10 cellular contexts compared by ENCODE assay signal in genomic region chr4:54062392-54062791, GRCh38. TPM values are rescaled to one million over a fixed set of nuclear protein-coding genes. Genes with fewer than 3 reads are reported as not detected.
A peak's percentile ranks its signal among the peaks of the same experiment; 100 is the strongest.
DNase-seq lines count a peak whose midpoint lies in the region; ATAC-seq, FAIRE-seq and TF ChIP-seq lines count a peak whose summit lies in the region.
"Had no signal": no experiment of that assay in that cellular context is flagged by ENCODE, and none has a peak within 500 bp of the region (broad histone marks: within the 10 kb centered on the region; RNA-seq: fewer than 3 reads in every experiment).

No MANE protein-coding gene starts in this region.

- peaks cover 54% of the 10 kb centered on the region for H3K79me2 ChIP-seq in GM12878 (ENCODE audit: control insufficient read depth, insufficient read depth, low read length)

- H2AFZ ChIP-seq in GM12878 (ENCODE audit: control insufficient read depth, low read depth, low read length) (no peak overlapping the region), mesenchymal stem cell (ENCODE audit: low read depth, low read length) (no peak overlapping the region)

- SMC1A ChIA-PET in GM12878 (lab: Charles Lee; ENCODE audit: uncharacterized antibody, unreplicated experiment) = interaction anchor here (0.8 to 1.2 kb wide), 4 partner anchors 26 to 55 kb away, joined by 3 to 4 read pairs (median 4); no protein-coding TSS in a partner anchor

- H4K20me1 ChIP-seq in GM12878 (ENCODE audit: control insufficient read depth, insufficient read depth) = no peaks in the 10 kb centered on the region

- no peak for TF ChIP-seq EP300 in GM12878 (IDR thresholded peaks at IDR 0.05; ENCODE audit: borderline replicate concordance in 1 of 2, control insufficient read depth in 1 of 2, low read depth in 2 of 2, low read length in 2 of 2)

- H4K8ac ChIP-seq in mesenchymal stem cell (ENCODE audit: low read length) = no peak overlapping the region

- TF ChIP-seq CTCF in GM12878 (IDR thresholded peaks at IDR 0.05 in 2 of 3, conservative IDR thresholded peaks at IDR 0.05 in 1 of 3; ENCODE audit: control insufficient read depth in 2 of 3, extremely low read depth in 1 of 3, insufficient read depth in 1 of 3, low read depth in 3 of 3, low read length in 3 of 3) (no peak), type B pancreatic cell (conservative IDR thresholded peaks at IDR 0.05) (no peak)

- H3K23ac ChIP-seq in mesenchymal stem cell (ENCODE audit: low read length in 2 of 2) = no peak overlapping the region

- H3K9ac ChIP-seq in GM12878 (ENCODE audit: control insufficient read depth, insufficient read depth, low read length) = peak overlapping the region; percentile 84; the same call in 1 of the 2 replicates
- peak overlapping the region; percentile 100 for H3K9ac ChIP-seq in mesenchymal stem cell (ENCODE audit: low read length)

- H3K27me3 ChIP-seq in GM12878 (replicated peaks in 1 of 2; ENCODE audit: control insufficient read depth in 2 of 2, insufficient read depth in 2 of 2, low read length in 1 of 2) (no peaks in the 10 kb centered on the region), mesenchymal stem cell (ENCODE audit: control insufficient read depth in 1 of 2, insufficient read depth in 1 of 2, low read length in 2 of 2) (no peaks in the 10 kb centered on the region)

- H3K4me1 ChIP-seq in GM12878 (ENCODE audit: control insufficient read depth, insufficient read depth, low read length) (peaks cover 6% of the 10 kb centered on the region; the same call in 1 of the 2 replicates), mesenchymal stem cell (ENCODE audit: control insufficient read depth, insufficient read depth, low read depth, low read length) (peaks cover 8% of the 10 kb centered on the region)

- H3K79me1 ChIP-seq in mesenchymal stem cell (replicated peaks; ENCODE audit: low read length, poor library complexity, severe bottlenecking) = no peaks in the 10 kb centered on the region

- peak overlapping the region; percentile 91 for H3K4me3 Mint-ChIP-seq in activated naive CD4-positive, alpha-beta T cell treated with anti-CD3 and anti-CD28 coated beads, Interleukin-2, amount 10 ng/mL, durations not matched to agents 7 days and 5 days
- H3K4me3 Mint-ChIP-seq in type B pancreatic cell = peak overlapping the region; percentile 95

- H3K9me3 Mint-ChIP-seq in activated naive CD4-positive, alpha-beta T cell treated with anti-CD3 and anti-CD28 coated beads, Interleukin-2, amount 10 ng/mL, durations not matched to agents 7 days and 5 days = no peaks in the 10 kb centered on the region
- H3K9me3 Mint-ChIP-seq in activated naive CD4-positive, alpha-beta T cell treated with anti-CD3 and anti-CD28 coated beads, Interleukin-2, amount 50 U/mL, for 72 hours = no peaks in the 10 kb centered on the region
- no peaks in the 10 kb centered on the region for H3K9me3 Mint-ChIP-seq in type B pancreatic cell

- H2BK5ac ChIP-seq in mesenchymal stem cell (ENCODE audit: low read depth, low read length, poor library complexity, severe bottlenecking) = no peak overlapping the region

- intact Hi-C loops in GM12878 (cut with micrococcal nuclease; ENCODE audit: unreplicated experiment) = loop anchor here (10.0 kb wide), 2 partner anchors 358 to 1348 kb away; no protein-coding TSS in a partner anchor

- no peak for FAIRE-seq in GM12878 (lab: Jason Lieb, UNC)

- peaks cover 27% of the 10 kb centered on the region for H3K36me3 Mint-ChIP-seq in activated naive CD4-positive, alpha-beta T cell treated with anti-CD3 and anti-CD28 coated beads, Interleukin-2, amount 10 ng/mL, durations not matched to agents 7 days and 5 days
- peaks cover 0 to 9% of the 10 kb centered on the region in 2 donors for H3K36me3 Mint-ChIP-seq in activated naive CD4-positive, alpha-beta T cell treated with anti-CD3 and anti-CD28 coated beads, Interleukin-2, amount 50 U/mL, for 72 hours
- no peaks in the 10 kb centered on the region for H3K36me3 Mint-ChIP-seq in type B pancreatic cell

- no peak overlapping the region for H2AK5ac ChIP-seq in mesenchymal stem cell (ENCODE audit: low read length, severe bottlenecking)

- no peak overlapping the region for H2BK15ac ChIP-seq in mesenchymal stem cell (ENCODE audit: low read depth, poor library complexity, severe bottlenecking)

- no peak overlapping the region for H2BK120ac ChIP-seq in mesenchymal stem cell (ENCODE audit: low read depth, low read length)

- no peak overlapping the region for H4K91ac ChIP-seq in mesenchymal stem cell (ENCODE audit: low read length)

- H3K36me3 ChIP-seq in GM12878 (ENCODE audit: control insufficient read depth in 2 of 2, insufficient read depth in 2 of 2, low read length in 1 of 2) (no peaks in the 10 kb centered on the region), mesenchymal stem cell (ENCODE audit: control insufficient read depth in 1 of 2, insufficient read depth in 2 of 2, low read depth in 1 of 2, low read length in 2 of 2) (peaks cover 0 to 7% of the 10 kb centered on the region in 2 experiments)

- H3K4ac ChIP-seq in mesenchymal stem cell (ENCODE audit: low read depth in 1 of 2, low read length in 2 of 2) = no peak overlapping the region

- H3K27ac ChIP-seq in GM12878 (ENCODE audit: control insufficient read depth, insufficient read depth) = no peak overlapping the region
- H3K27ac ChIP-seq in mesenchymal stem cell (ENCODE audit: low read length, poor library complexity, severe bottlenecking) = no peak overlapping the region

- no peak overlapping the region for H3K18ac ChIP-seq in mesenchymal stem cell (ENCODE audit: low read depth in 1 of 2, low read length in 2 of 2)

- peak overlapping the region; percentile 98 for H3K27ac Mint-ChIP-seq in activated naive CD4-positive, alpha-beta T cell treated with anti-CD3 and anti-CD28 coated beads, Interleukin-2, amount 10 ng/mL, durations not matched to agents 7 days and 5 days
- H3K27ac Mint-ChIP-seq in activated naive CD4-positive, alpha-beta T cell treated with anti-CD3 and anti-CD28 coated beads, Interleukin-2, amount 50 U/mL, for 72 hours = peak overlapping the region in 1 of 2 donors; percentile 97
- H3K27ac Mint-ChIP-seq in type B pancreatic cell = peak overlapping the region; percentile 52

- no TSS peak for BruUV-seq in GM12878 (replicated peaks; lab: Mats Ljungman, UMichigan)

- no peaks in the 10 kb centered on the region for H3K9me3 ChIP-seq in GM12878 (replicated peaks; ENCODE audit: control insufficient read depth, insufficient read depth, low read length)
- H3K9me3 ChIP-seq in mesenchymal stem cell (ENCODE audit: control insufficient read depth, low read length) = no peaks in the 10 kb centered on the region

- RAD21 ChIA-PET in GM12878 (lab: Charles Lee; ENCODE audit: unreplicated experiment) = no interaction called here

- no peak for DNase-seq in activated naive CD4-positive, alpha-beta T cell treated with anti-CD3 and anti-CD28 coated beads, Interleukin-2, amount 10 ng/mL, durations not matched to agents 7 days and 5 days
- no peak for DNase-seq in activated naive CD4-positive, alpha-beta T cell treated with anti-CD3 and anti-CD28 coated beads, Interleukin-2, amount 50 U/mL, for 72 hours (ENCODE audit: low spot score in 2 of 2)
- DNase-seq in GM12878 (ENCODE audit: low read depth, low spot score) (no peak), mesenchymal stem cell (no peak), type B pancreatic cell (ENCODE audit: extremely low spot score, unreplicated experiment) (no peak), NAMALWA (ENCODE audit: low spot score) (no peak), KBM-7 (no peak)
- DNase-seq: activated gamma-delta T cell treated with Interleukin-2 at 50 U/mL for 16 hours, NCI-H2171 treated with DMSO at 0.1 percent for 48 hours had no signal

- no peak for TF ChIP-seq POLR2A in GM12878 (IDR thresholded peaks at IDR 0.05; ENCODE audit: low read depth, low read length)

- in situ Hi-C loops in GM12878 (cut with MboI) (no loop called here), KBM-7 (cut with MboI; ENCODE audit: low pct_unique_long_range_greater_than_20kb, low sequenced_read_pairs) (no loop called here)

- CTCF ChIA-PET in activated naive CD4-positive, alpha-beta T cell treated with anti-CD3 and anti-CD28 coated beads, Interleukin-2, amount 10 ng/mL, durations not matched to agents 7 days and 5 days (lab: Charles Lee) = no interaction called here
- CTCF ChIA-PET in GM12878 (lab: Yijun Ruan, JAX) = interaction anchor here (0.7 to 1.8 kb wide), 3 partner anchors 11 to 356 kb away, joined by 3 to 7 read pairs (median 5); no protein-coding TSS in a partner anchor

- ATAC-seq in activated naive CD4-positive, alpha-beta T cell treated with anti-CD3 and anti-CD28 coated beads, Interleukin-2, amount 50 U/mL, for 72 hours = no peak
- ATAC-seq in GM12878 (no peak), HG03571 (IDR thresholded peaks at IDR 0.05; ENCODE audit: unreplicated experiment) (no peak)

- POLR2A ChIA-PET in GM12878 (lab: Charles Lee) = interaction anchor here (0.6 kb wide), 1 partner anchor 364 kb away, joined by 4 read pairs; no protein-coding TSS in a partner anchor

- TF ChIP-seq RAD21 in GM12878 (IDR thresholded peaks at IDR 0.05; ENCODE audit: insufficient read depth, low read depth, low read length) = no peak

- H3K4me3 ChIP-seq in GM12878 = peak overlapping the region; percentile 91
- peak overlapping the region in 1 of 2 experiments; percentile 98 for H3K4me3 ChIP-seq in mesenchymal stem cell (ENCODE audit: insufficient read depth in 1 of 2, low read depth in 1 of 2, low read length in 2 of 2)

- H3K4me2 ChIP-seq in GM12878 (ENCODE audit: control insufficient read depth, insufficient read depth) (peak overlapping the region; percentile 78), mesenchymal stem cell (ENCODE audit: low read length, poor library complexity, severe bottlenecking) (peak overlapping the region; percentile 47)

- WGBS in GM12878 (ENCODE audit: insufficient coverage, insufficient replicate concordance, low lambda C conversion rate, missing lambda C conversion rate) = 92% methylated on average over 3 of the region's 3 CpGs
- 68% methylated on average over 1 of the region's 3 CpGs for WGBS in mesenchymal stem cell

- peaks cover 54% of the 10 kb centered on the region for H3K4me1 Mint-ChIP-seq in activated naive CD4-positive, alpha-beta T cell treated with anti-CD3 and anti-CD28 coated beads, Interleukin-2, amount 10 ng/mL, durations not matched to agents 7 days and 5 days
- H3K4me1 Mint-ChIP-seq in type B pancreatic cell (ENCODE audit: unreplicated experiment) = peaks cover 31% of the 10 kb centered on the region

- peaks cover 5% of the 10 kb centered on the region for H3K27me3 Mint-ChIP-seq in activated naive CD4-positive, alpha-beta T cell treated with anti-CD3 and anti-CD28 coated beads, Interleukin-2, amount 10 ng/mL, durations not matched to agents 7 days and 5 days
- no peaks in the 10 kb centered on the region for H3K27me3 Mint-ChIP-seq in type B pancreatic cell

- H3K14ac ChIP-seq in mesenchymal stem cell (ENCODE audit: low read length in 2 of 2) = no peak overlapping the region

- no peak overlapping the region for H2BK12ac ChIP-seq in mesenchymal stem cell (ENCODE audit: low read length in 2 of 2)

RNA-seq across cellular contexts. Expression of gene CHIC2, which starts 2.0 kb away (rescaled TPM):
- total RNA-seq in activated naive CD4-positive, alpha-beta T cell treated with anti-CD3 and anti-CD28 coated beads, Interleukin-2, amount 50 U/mL, for 72 hours = 10 to 100 TPM; 13.3 to 16.3 TPM
- 39.5 and 49.5 TPM in 2 replicates for total RNA-seq in GM12878 (2013; cell fraction: nucleolus; rRNA removed)
- 17.6 and 19.1 TPM in 2 replicates for total RNA-seq in GM12878 (2014; rRNA removed)
- 13.6 and 14.2 TPM in 2 replicates for total RNA-seq in GM12878 (2014; rRNA removed; fragmentation: Illumina TruSeq; extraction: Trizol)
- 9.7 and 13.4 TPM in 2 replicates for total RNA-seq in GM12878 (2021)
- 5.0 TPM for polyA plus RNA-seq in GM12878 (2011; ENCODE audit: low read depth)
- polyA plus RNA-seq in GM12878 (2011; rRNA removed) = 12.1 and 16.2 TPM in 2 replicates
- 6.6 and 7.5 TPM in 2 replicates for polyA plus RNA-seq in GM12878 (2011; cell fraction: cytosol; rRNA removed)
- polyA plus RNA-seq in GM12878 (2011; cell fraction: nucleus; rRNA removed) = 6.9 and 8.5 TPM in 2 replicates
- polyA plus RNA-seq in GM12878 (2012) = 7.2 and 8.5 TPM in 2 replicates
- 8.1 and 9.8 TPM in 2 replicates for polyA plus RNA-seq in GM12878 (2014; fragmentation: Illumina TruSeq; extraction: Trizol)
- 1 to 10 TPM in 1 of 2 experiments, under 1 TPM in 1; 0.80 to 2.8 TPM for polyA plus RNA-seq in GM12878 (2014; fragmentation: Nextera tagmentation; extraction: Ambion mirVana)
- 10.2 and 12.3 TPM in 2 replicates for polyA plus RNA-seq in GM12878 (2014; rRNA removed)
- 10 to 100 TPM; 21.9 to 24.4 TPM for polyA plus RNA-seq in GM12878 (2016; fragmentation: Nextera tagmentation; extraction: Ambion mirVana)
- polyA minus RNA-seq in GM12878 (2011; rRNA and poly(A)+ RNA removed) = 6.4 and 7.1 TPM in 2 replicates
- polyA minus RNA-seq in GM12878 (2011; cell fraction: cytosol; rRNA and poly(A)+ RNA removed) = 3.2 and 7.9 TPM in 2 replicates
- 19.0 and 37.2 TPM in 2 replicates for polyA minus RNA-seq in GM12878 (2011; cell fraction: nucleus; rRNA and poly(A)+ RNA removed)
- polyA plus RNA-seq in mesenchymal stem cell (2013, experiment 1 of 2) = 23.2 TPM
- polyA plus RNA-seq in mesenchymal stem cell (2013, experiment 2 of 2) = 23.9 TPM
- total RNA-seq in type B pancreatic cell (ENCODE audit: low replicate concordance) = 16.5 and 22.2 TPM in 2 replicates

RNA-seq across cellular contexts. Expression of gene GSX2, which starts 37.6 kb away (rescaled TPM):
- total RNA-seq in activated naive CD4-positive, alpha-beta T cell treated with anti-CD3 and anti-CD28 coated beads, Interleukin-2, amount 50 U/mL, for 72 hours = not detected
- not detected in 2 replicates for total RNA-seq in GM12878 (2013; cell fraction: nucleolus; rRNA removed)
- total RNA-seq in GM12878 (2014; rRNA removed) (0.40 TPM in 1 of 2 replicates, not detected in the other), GM12878 (2014; rRNA removed; fragmentation: Illumina TruSeq; extraction: Trizol) (0.18 and 0.58 TPM in 2 replicates), GM12878 (2021) (0.32 and 0.54 TPM in 2 replicates), type B pancreatic cell (ENCODE audit: low replicate concordance) (5.6 TPM in 1 of 2 replicates, not detected in the other)
- polyA plus RNA-seq in GM12878 (2011; ENCODE audit: low read depth) = not detected
- polyA plus RNA-seq in GM12878 (2011; rRNA removed) (not detected in 2 replicates), GM12878 (2014; fragmentation: Illumina TruSeq; extraction: Trizol) (not detected in 2 replicates), GM12878 (2014; fragmentation: Nextera tagmentation; extraction: Ambion mirVana) (under 1 TPM in 1 of 2 experiments, not detected in 1; 0.04 TPM), GM12878 (2014; rRNA removed) (0.20 and 0.50 TPM in 2 replicates), GM12878 (2016; fragmentation: Nextera tagmentation; extraction: Ambion mirVana) (not detected)
- not detected in 2 replicates for polyA plus RNA-seq in GM12878 (2011; cell fraction: cytosol; rRNA removed)
- not detected in 2 replicates for polyA plus RNA-seq in GM12878 (2011; cell fraction: nucleus; rRNA removed)
- not detected in 2 replicates for polyA plus RNA-seq in GM12878 (2012)
- polyA minus RNA-seq in GM12878 (2011; rRNA and poly(A)+ RNA removed) = not detected in 2 replicates
- polyA minus RNA-seq in GM12878 (2011; cell fraction: cytosol; rRNA and poly(A)+ RNA removed) = not detected in 2 replicates
- not detected in 2 replicates for polyA minus RNA-seq in GM12878 (2011; cell fraction: nucleus; rRNA and poly(A)+ RNA removed)
- not detected for polyA plus RNA-seq in mesenchymal stem cell (2013, experiment 1 of 2)
- polyA plus RNA-seq in mesenchymal stem cell (2013, experiment 2 of 2) = not detected
